In the genomic region with DNA sequence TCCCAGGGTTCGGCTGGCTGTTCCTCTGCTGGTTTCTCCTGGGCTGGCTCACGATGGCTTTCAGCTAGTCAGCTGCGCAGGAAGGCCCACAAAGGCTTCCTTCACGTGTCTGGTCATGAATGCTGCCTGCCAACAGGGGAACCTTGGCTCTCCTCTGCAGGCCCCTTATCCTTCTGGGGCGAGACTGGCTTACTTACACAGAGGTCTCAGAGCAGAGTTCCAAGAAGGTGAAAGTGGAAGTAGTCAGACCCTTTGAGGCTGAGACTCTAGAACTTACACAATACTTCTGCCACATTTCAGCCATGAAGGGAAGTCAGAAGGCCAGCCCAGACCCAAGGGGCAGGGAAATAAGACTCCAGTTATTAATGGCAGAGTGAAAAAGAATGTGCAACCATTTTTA, we compare ENCODE assay signal across 9 cellular contexts.
DNase-seq lines count a peak whose midpoint lies in the region; ATAC-seq and TF ChIP-seq lines count a peak whose summit lies in the region.
"Had no signal": no experiment of that assay in that cellular context is flagged by ENCODE, and none has a peak within 500 bp of the region (broad histone marks: within the 10 kb centered on the region; RNA-seq: fewer than 3 reads in every experiment).

No MANE protein-coding gene starts in this region.

- H3K4me1 Mint-ChIP-seq in activated naive CD8-positive, alpha-beta T cell treated with anti-CD3 and anti-CD28 coated beads, Interleukin-2, amount 50 U/mL, for 24 hours = peaks cover 6% of the 10 kb centered on the region
- H3K4me1 Mint-ChIP-seq in activated naive CD8-positive, alpha-beta T cell treated with anti-CD3 and anti-CD28 coated beads for 36 hours = peaks cover 7% of the 10 kb centered on the region
- H3K4me1 Mint-ChIP-seq in dendritic cell treated with granulocyte-macrophage colony-stimulating factor and Interleukin-4, amounts not matched to agents 40 ng/mL and 50 ng/mL, for 4 days (ENCODE audit: low read depth) = peaks cover 94% of the 10 kb centered on the region
- peaks cover 5% of the 10 kb centered on the region for H3K4me1 Mint-ChIP-seq in activated T-cell treated with anti-CD3 and anti-CD28 coated beads, Interleukin-2, amount 50 U/mL, for 24 hours (ENCODE audit: low read depth)

- no peaks in the 10 kb centered on the region for H3K9me3 Mint-ChIP-seq in activated naive CD8-positive, alpha-beta T cell treated with anti-CD3 and anti-CD28 coated beads, Interleukin-2, amount 50 U/mL, for 24 hours
- H3K9me3 Mint-ChIP-seq in activated naive CD8-positive, alpha-beta T cell treated with anti-CD3 and anti-CD28 coated beads for 36 hours = no peaks in the 10 kb centered on the region
- H3K9me3 Mint-ChIP-seq in dendritic cell treated with granulocyte-macrophage colony-stimulating factor and Interleukin-4, amounts not matched to agents 40 ng/mL and 50 ng/mL, for 4 days = no peaks in the 10 kb centered on the region
- H3K9me3 Mint-ChIP-seq in activated T-cell treated with anti-CD3 and anti-CD28 coated beads, Interleukin-2, amount 50 U/mL, for 24 hours = no peaks in the 10 kb centered on the region

- no peak for DNase-seq in activated naive CD8-positive, alpha-beta T cell treated with anti-CD3 and anti-CD28 coated beads, Interleukin-2, amount 50 U/mL, for 24 hours
- no peak for DNase-seq in activated naive CD8-positive, alpha-beta T cell treated with anti-CD3 and anti-CD28 coated beads for 36 hours
- no peak for DNase-seq in mucosa of descending colon
- DNase-seq in vagina (ENCODE audit: extremely low spot score in 2 of 2) = peak in 1 of 2 donors; percentile 86
- no peak for DNase-seq in activated T-cell treated with anti-CD3 and anti-CD28 coated beads, Interleukin-2, amount 50 U/mL, for 24 hours
- DNase-seq in middle frontal gyrus (ENCODE audit: extremely low spot score, low spot score) = no peak
- no peak for DNase-seq in cerebellar cortex (ENCODE audit: low spot score)
- DNase-seq: activated CD4-positive, CD25-positive, alpha-beta regulatory T cell treated with anti-CD3 and anti-CD28 coated beads, Interleukin-2, amount 50 U/mL, for 72 hours had no signal

- no peak overlapping the region for H3K27ac Mint-ChIP-seq in activated naive CD8-positive, alpha-beta T cell treated with anti-CD3 and anti-CD28 coated beads, Interleukin-2, amount 50 U/mL, for 24 hours
- H3K27ac Mint-ChIP-seq in activated naive CD8-positive, alpha-beta T cell treated with anti-CD3 and anti-CD28 coated beads for 36 hours = no peak overlapping the region
- H3K27ac Mint-ChIP-seq in dendritic cell treated with granulocyte-macrophage colony-stimulating factor and Interleukin-4, amounts not matched to agents 40 ng/mL and 50 ng/mL, for 4 days = peak overlapping the region; percentile 91
- no peak overlapping the region for H3K27ac Mint-ChIP-seq in activated T-cell treated with anti-CD3 and anti-CD28 coated beads, Interleukin-2, amount 50 U/mL, for 24 hours

- intact Hi-C loops in dendritic cell treated with granulocyte-macrophage colony-stimulating factor and Interleukin-4, amounts not matched to agents 40 ng/mL and 50 ng/mL, for 4 days (cut with micrococcal nuclease) = loop anchor here (1.0 kb wide), 1 partner anchor 8 kb away; no protein-coding TSS in a partner anchor
- intact Hi-C loops in mucosa of descending colon (cut with DNase I, micrococcal nuclease) (loop anchor here in 1 of 2 donors (10.0 kb wide), 1 partner anchor 356 kb away; no protein-coding TSS in a partner anchor), vagina (cut with DNase I) (loop anchor here (10.0 kb wide), 1 partner anchor 46 kb away; no protein-coding TSS in a partner anchor)

- no peaks in the 10 kb centered on the region for H3K36me3 Mint-ChIP-seq in activated naive CD8-positive, alpha-beta T cell treated with anti-CD3 and anti-CD28 coated beads, Interleukin-2, amount 50 U/mL, for 24 hours (ENCODE audit: low read depth)
- no peaks in the 10 kb centered on the region for H3K36me3 Mint-ChIP-seq in activated naive CD8-positive, alpha-beta T cell treated with anti-CD3 and anti-CD28 coated beads for 36 hours
- H3K36me3 Mint-ChIP-seq in dendritic cell treated with granulocyte-macrophage colony-stimulating factor and Interleukin-4, amounts not matched to agents 40 ng/mL and 50 ng/mL, for 4 days (ENCODE audit: low read depth) = peaks cover 35% of the 10 kb centered on the region
- H3K36me3 Mint-ChIP-seq in activated T-cell treated with anti-CD3 and anti-CD28 coated beads, Interleukin-2, amount 50 U/mL, for 24 hours (ENCODE audit: low read depth) = no peaks in the 10 kb centered on the region

- H3K4me3 Mint-ChIP-seq in activated naive CD8-positive, alpha-beta T cell treated with anti-CD3 and anti-CD28 coated beads, Interleukin-2, amount 50 U/mL, for 24 hours = no peak overlapping the region
- H3K4me3 Mint-ChIP-seq in activated naive CD8-positive, alpha-beta T cell treated with anti-CD3 and anti-CD28 coated beads for 36 hours = no peak overlapping the region
- H3K4me3 Mint-ChIP-seq in dendritic cell treated with granulocyte-macrophage colony-stimulating factor and Interleukin-4, amounts not matched to agents 40 ng/mL and 50 ng/mL, for 4 days = peak overlapping the region; percentile 71
- no peak overlapping the region for H3K4me3 Mint-ChIP-seq in activated T-cell treated with anti-CD3 and anti-CD28 coated beads, Interleukin-2, amount 50 U/mL, for 24 hours

- ATAC-seq in activated naive CD8-positive, alpha-beta T cell treated with anti-CD3 and anti-CD28 coated beads, Interleukin-2, amount 50 U/mL, for 24 hours = peak; percentile 25
- ATAC-seq in mucosa of descending colon = peak; percentile 26

- no peaks in the 10 kb centered on the region for H3K27me3 ChIP-seq in vagina

- H3K4me1 ChIP-seq in mucosa of descending colon (ENCODE audit: low read depth) (no peaks in the 10 kb centered on the region), vagina (peaks cover 36% of the 10 kb centered on the region)

- H3K27me3 Mint-ChIP-seq in activated naive CD8-positive, alpha-beta T cell treated with anti-CD3 and anti-CD28 coated beads, Interleukin-2, amount 50 U/mL, for 24 hours = peaks cover 2% of the 10 kb centered on the region
- H3K27me3 Mint-ChIP-seq in activated naive CD8-positive, alpha-beta T cell treated with anti-CD3 and anti-CD28 coated beads for 36 hours = no peaks in the 10 kb centered on the region
- no peaks in the 10 kb centered on the region for H3K27me3 Mint-ChIP-seq in dendritic cell treated with granulocyte-macrophage colony-stimulating factor and Interleukin-4, amounts not matched to agents 40 ng/mL and 50 ng/mL, for 4 days
- peaks cover 11% of the 10 kb centered on the region for H3K27me3 Mint-ChIP-seq in activated T-cell treated with anti-CD3 and anti-CD28 coated beads, Interleukin-2, amount 50 U/mL, for 24 hours

- H3K36me3 ChIP-seq in mucosa of descending colon (ENCODE audit: low read depth) = no peaks in the 10 kb centered on the region
- H3K36me3 ChIP-seq in vagina = no peaks in the 10 kb centered on the region

- TF ChIP-seq POLR2A in vagina (IDR thresholded peaks at IDR 0.05) = no peak

- H3K4me3 ChIP-seq in mucosa of descending colon (no peak overlapping the region), vagina (no peak overlapping the region)

- no peak for TF ChIP-seq CTCF in mucosa of descending colon (IDR thresholded peaks at IDR 0.05)
- no peak for TF ChIP-seq CTCF in vagina (IDR thresholded peaks at IDR 0.05)

- peak overlapping the region; percentile 90 for H3K27ac ChIP-seq in vagina

- H3K9me3 ChIP-seq in mucosa of descending colon (no peaks in the 10 kb centered on the region), vagina (no peaks in the 10 kb centered on the region)
